20 cellular contexts compared by ENCODE assay signal in genomic region chr17:15977894-15978293, GRCh38. TPM values are rescaled to one million over a fixed set of nuclear protein-coding genes. Genes with fewer than 3 reads are reported as not detected.
"Had no signal": no experiment of that assay in that cellular context is flagged by ENCODE, and none has a peak within 500 bp of the region (broad histone marks: within the 10 kb centered on the region; RNA-seq: fewer than 3 reads in every experiment).

No MANE protein-coding gene starts in this region.

- H3K4me3 ChIP-seq: lower lobe of right lung, ovary, psoas muscle, skin epidermis, spleen, thoracic aorta, tibial nerve, upper lobe of right lung, uterus had no signal

- H3K27ac ChIP-seq: lower lobe of right lung, ovary, psoas muscle, skin epidermis, spleen, thoracic aorta, tibial nerve, upper lobe of right lung, uterus had no signal

- H3K27me3 ChIP-seq: ovary, spleen, tibial nerve, upper lobe of right lung, uterus had no signal

- DNase-seq: cortex of kidney; effector memory CD8-positive, alpha-beta T cell; head of caudate nucleus; left ventricle myocardium superior; lower lobe of right lung; naive thymus-derived CD8-positive, alpha-beta T cell; nephron progenitor cell; occipital lobe; ovary; posterior cingulate gyrus; psoas muscle; right cardiac atrium; spleen; stimulated activated naive B cell treated with anti-CD40 and anti-IgM and Interleukin-4, amounts not matched to agents 10 μg/mL and 1 μg/mL and 100 μg/mL, for 72 hours; upper lobe of right lung; uterus had no signal

- ATAC-seq: effector memory CD8-positive, alpha-beta T cell; left ventricle myocardium superior; lower lobe of right lung; naive thymus-derived CD8-positive, alpha-beta T cell; psoas muscle; right cardiac atrium; stimulated activated naive B cell treated with anti-CD40 and anti-IgM and Interleukin-4, amounts not matched to agents 10 μg/mL and 1 μg/mL and 100 μg/mL, for 72 hours; upper lobe of right lung had no signal

- H3K27ac Mint-ChIP-seq: effector memory CD8-positive, alpha-beta T cell; nephron progenitor cell; stimulated activated naive B cell treated with anti-CD40 and anti-IgM and Interleukin-4, amounts not matched to agents 10 μg/mL and 1 μg/mL and 100 μg/mL, for 72 hours; stimulated activated naive CD8-positive, alpha-beta T cell treated with anti-CD3 and anti-CD28 coated beads, Interleukin-15, Interleukin-2, amounts not matched to agents 100 ng/mL and 50 ng/mL, for 24 hours had no signal

- H3K9me3 Mint-ChIP-seq: effector memory CD8-positive, alpha-beta T cell; naive thymus-derived CD8-positive, alpha-beta T cell; stimulated activated naive B cell treated with anti-CD40 and anti-IgM and Interleukin-4, amounts not matched to agents 10 μg/mL and 1 μg/mL and 100 μg/mL, for 72 hours; stimulated activated naive CD8-positive, alpha-beta T cell treated with anti-CD3 and anti-CD28 coated beads, Interleukin-15, Interleukin-2, amounts not matched to agents 100 ng/mL and 50 ng/mL, for 24 hours had no signal

- H3K4me1 ChIP-seq: lower lobe of right lung, psoas muscle, tibial nerve, upper lobe of right lung, uterus had no signal

- H3K4me1 Mint-ChIP-seq: nephron progenitor cell had no signal

- H3K4me3 Mint-ChIP-seq: effector memory CD8-positive, alpha-beta T cell; naive thymus-derived CD8-positive, alpha-beta T cell; nephron progenitor cell; stimulated activated naive B cell treated with anti-CD40 and anti-IgM and Interleukin-4, amounts not matched to agents 10 μg/mL and 1 μg/mL and 100 μg/mL, for 72 hours; stimulated activated naive CD8-positive, alpha-beta T cell treated with anti-CD3 and anti-CD28 coated beads, Interleukin-15, Interleukin-2, amounts not matched to agents 100 ng/mL and 50 ng/mL, for 24 hours had no signal

- H3K9me3 ChIP-seq: lower lobe of right lung, ovary, psoas muscle, spleen, thoracic aorta, tibial nerve, upper lobe of right lung, uterus had no signal

- H3K27me3 Mint-ChIP-seq: effector memory CD8-positive, alpha-beta T cell; naive thymus-derived CD8-positive, alpha-beta T cell; stimulated activated naive B cell treated with anti-CD40 and anti-IgM and Interleukin-4, amounts not matched to agents 10 μg/mL and 1 μg/mL and 100 μg/mL, for 72 hours; stimulated activated naive CD8-positive, alpha-beta T cell treated with anti-CD3 and anti-CD28 coated beads, Interleukin-15, Interleukin-2, amounts not matched to agents 100 ng/mL and 50 ng/mL, for 24 hours had no signal

- H3K36me3 ChIP-seq: ovary, uterus had no signal

RNA-seq across cellular contexts. Expression of gene ADORA2B, which starts 33.0 kb away (rescaled TPM):
- total RNA-seq: naive thymus-derived CD8-positive, alpha-beta T cell had no signal
